In the genomic region with DNA sequence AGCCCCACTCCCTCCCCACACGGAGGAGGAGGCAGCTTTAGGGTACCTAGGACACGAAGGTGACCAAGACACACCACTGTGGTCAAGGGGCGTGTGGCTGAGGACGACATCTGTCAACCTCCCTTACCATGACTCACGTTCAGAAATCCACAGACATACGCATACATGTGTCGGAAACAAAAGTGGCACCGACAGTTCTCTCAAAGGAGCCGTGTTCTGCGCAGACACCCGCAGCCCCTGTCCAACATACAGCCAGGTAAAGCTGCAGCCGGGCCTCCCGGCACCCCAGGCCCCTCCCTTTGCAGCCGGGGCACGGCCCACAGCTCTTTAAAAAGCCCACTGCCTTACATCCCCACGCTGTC, we compare ENCODE assay signal across 8 cellular contexts. TPM values are rescaled to one million over a fixed set of nuclear protein-coding genes. Genes with fewer than 3 reads are reported as not detected.
DNase-seq lines count a peak whose midpoint lies in the region; ATAC-seq, FAIRE-seq and TF ChIP-seq lines count a peak whose summit lies in the region.

No MANE protein-coding gene starts in this region.

- H3K9me3 ChIP-seq in osteoblast (ENCODE audit: low read depth, low read length) = no peaks in the 10 kb centered on the region

- no peak for ATAC-seq in sciatic nerve
- ATAC-seq in HG02623 (IDR thresholded peaks at IDR 0.05; ENCODE audit: unreplicated experiment) = no peak

- no peaks in the 10 kb centered on the region for H3K36me3 ChIP-seq in bronchial epithelial cell (ENCODE audit: control insufficient read depth, insufficient read depth, low read length)
- H3K36me3 ChIP-seq in osteoblast (ENCODE audit: insufficient read depth, low read length) = no peaks in the 10 kb centered on the region

- FAIRE-seq in bronchial epithelial cell (lab: Jason Lieb, UNC) = peak; percentile 28

- H3K4me1 ChIP-seq in osteoblast (ENCODE audit: insufficient read depth, low read length) = peaks cover 19% of the 10 kb centered on the region

- H2AFZ ChIP-seq in osteoblast (ENCODE audit: low read length) = peak overlapping the region; percentile 80

- H3K27ac ChIP-seq in osteoblast (ENCODE audit: low read depth, low read length) = peak overlapping the region; percentile 90

- no peaks in the 10 kb centered on the region for H3K27me3 ChIP-seq in bronchial epithelial cell (ENCODE audit: control insufficient read depth, insufficient read depth, low read length)
- H3K27me3 ChIP-seq in osteoblast (ENCODE audit: insufficient read depth, low read length) = no peaks in the 10 kb centered on the region

- H3K79me2 ChIP-seq in osteoblast (ENCODE audit: insufficient read depth, low read length) = no peaks in the 10 kb centered on the region

- peak overlapping the region; percentile 94 for H3K4me2 ChIP-seq in osteoblast (ENCODE audit: insufficient read depth, low read length)

- H3K4me3 ChIP-seq in bronchial epithelial cell (ENCODE audit: low read depth, low read length) (peak overlapping the region; percentile 23), osteoblast (ENCODE audit: insufficient read depth, low read length) (peak overlapping the region; percentile 66)

- DNase-seq in DMS53 (lab: John Stamatoyannopoulos, UW) = peak; percentile 71
- DNase-seq in NOMO-1 treated with DMSO at 0.1 percent for 48 hours (lab: John Stamatoyannopoulos, UW; ENCODE audit: unreplicated experiment) = peak; percentile 47
- DNase-seq in bronchial epithelial cell (ENCODE audit: low read depth) = peak; percentile 59
- DNase-seq in osteoblast (ENCODE audit: insufficient read length, low spot score, missing footprints) = peak; percentile 80
- no peak for DNase-seq in Ammon's horn (ENCODE audit: low spot score)
- DNase-seq in sciatic nerve (ENCODE audit: low spot score) = no peak
- DNase-seq in NCI-H524 treated with DMSO at 0.1 percent for 48 hours (lab: John Stamatoyannopoulos, UW) = no peak

- no peaks in the 10 kb centered on the region for H4K20me1 ChIP-seq in osteoblast (ENCODE audit: insufficient read depth, low read length)

- intact Hi-C loops in sciatic nerve (cut with DNase I) = no loop called here

- TF ChIP-seq CTCF in bronchial epithelial cell (IDR thresholded peaks at IDR 0.05; ENCODE audit: insufficient read depth, low read length, severe bottlenecking) (no peak), osteoblast (IDR thresholded peaks at IDR 0.05; ENCODE audit: extremely low read depth, low read depth, low read length) (no peak)

RNA-seq across cellular contexts. Expression of a gene that starts 40.4 kb away (rescaled TPM):
- total RNA-seq in bronchial epithelial cell (27.7 and 30.8 TPM in 2 replicates), osteoblast (22.1 and 23.3 TPM in 2 replicates), sciatic nerve (41.5 TPM)

Comparison
In these comparisons a context has a peak if more than half of its experiments do, and no peak if none do; other contexts are left out.
1. DNase-seq: peak in DMS53 (single experiment), NOMO-1 treated with DMSO at 0.1 percent for 48 hours (single experiment), bronchial epithelial cell (single experiment) and osteoblast (single experiment); none in Ammon's horn (single experiment), sciatic nerve (single experiment) and NCI-H524 treated with DMSO at 0.1 percent for 48 hours (single experiment).